ENCODE assay signal across 25 cellular contexts in the genomic region with DNA sequence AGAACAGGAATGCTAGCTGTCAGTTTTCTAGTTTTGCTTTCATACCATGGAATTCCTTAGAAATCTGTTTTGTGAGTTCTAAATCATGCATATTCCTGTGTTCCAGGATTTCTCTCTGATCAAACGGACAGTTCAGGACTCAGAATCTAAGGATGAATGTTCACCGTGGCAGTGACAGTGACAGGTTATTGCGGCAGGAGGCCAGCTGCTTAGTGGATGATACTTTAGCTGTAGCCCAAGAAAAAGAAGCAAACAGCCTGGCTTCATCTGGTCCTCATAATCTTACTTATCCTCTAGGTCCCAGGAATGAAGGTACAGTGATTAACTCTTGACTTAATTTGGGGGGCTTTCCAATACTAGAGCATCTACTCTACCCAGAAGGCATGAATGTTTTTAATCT. TPM values are rescaled to one million over a fixed set of nuclear protein-coding genes. Genes with fewer than 3 reads are reported as not detected.
"Had no signal": no experiment of that assay in that cellular context is flagged by ENCODE, and none has a peak within 500 bp of the region (broad histone marks: within the 10 kb centered on the region; RNA-seq: fewer than 3 reads in every experiment).

No MANE protein-coding gene starts in this region.

- H3K9ac ChIP-seq: neural progenitor cell had no signal

- H3K4me1 ChIP-seq: gastrocnemius medialis, neural progenitor cell, sigmoid colon, upper lobe of left lung had no signal

- H3K9me3 Mint-ChIP-seq: central memory CD8-positive, alpha-beta T cell; mesothelial cell of epicardium; naive thymus-derived CD8-positive, alpha-beta T cell had no signal

- H3K4me3 Mint-ChIP-seq: activated naive CD8-positive, alpha-beta T cell treated with anti-CD3 and anti-CD28 coated beads for 36 hours; central memory CD8-positive, alpha-beta T cell; mesothelial cell of epicardium; naive thymus-derived CD8-positive, alpha-beta T cell; neural progenitor cell had no signal

- H3K27ac Mint-ChIP-seq: activated naive CD8-positive, alpha-beta T cell treated with anti-CD3 and anti-CD28 coated beads for 36 hours; mesothelial cell of epicardium; neural progenitor cell had no signal

- H2AFZ ChIP-seq: neural progenitor cell had no signal

- H3K4me1 Mint-ChIP-seq: mesothelial cell of epicardium had no signal

- H3K27me3 Mint-ChIP-seq: activated naive CD8-positive, alpha-beta T cell treated with anti-CD3 and anti-CD28 coated beads for 36 hours; central memory CD8-positive, alpha-beta T cell; naive thymus-derived CD8-positive, alpha-beta T cell; progenitor cell of endocrine pancreas had no signal

- H3K27ac ChIP-seq: esophagus squamous epithelium, gastrocnemius medialis, left lung, neural progenitor cell, sigmoid colon, upper lobe of left lung had no signal

- H3K4me3 ChIP-seq: esophagus squamous epithelium, gastrocnemius medialis, left lung, lung, neural progenitor cell, sigmoid colon, smooth muscle cell, upper lobe of left lung had no signal

- H3K4me2 ChIP-seq: neural progenitor cell, smooth muscle cell had no signal

- H3K27me3 ChIP-seq: esophagus squamous epithelium, gastrocnemius medialis, left lung, neural progenitor cell, sigmoid colon, upper lobe of left lung had no signal

- ATAC-seq: gastrocnemius medialis; left lung; naive thymus-derived CD8-positive, alpha-beta T cell had no signal

- DNase-seq: activated CD4-positive, alpha-beta T cell treated with anti-CD3 and anti-CD28 coated beads, Interleukin-2, amount 50 U/mL, for 4 hours; activated naive CD8-positive, alpha-beta T cell treated with anti-CD3 and anti-CD28 coated beads for 36 hours; effector memory CD4-positive, alpha-beta T cell; esophagus squamous epithelium; gastrocnemius medialis; hippocampal formation; kidney glomerular epithelial cell; left lung; naive thymus-derived CD8-positive, alpha-beta T cell; retina; sigmoid colon; stimulated activated CD4-positive, alpha-beta T cell treated with anti-CD3 and anti-CD28 coated beads, Interleukin-2, amount 100 ng/mL, for 48 hours; stimulated activated CD8-positive, alpha-beta memory T cell treated with anti-CD3 and anti-CD28 coated beads, Interleukin-4, amount 100 ng/mL, for 48 hours; stimulated activated naive CD4-positive, alpha-beta T cell; T-helper 1 cell; upper lobe of left lung had no signal

- H3K9me3 ChIP-seq: esophagus squamous epithelium, gastrocnemius medialis, left lung, sigmoid colon, upper lobe of left lung had no signal

RNA-seq across cellular contexts. Expression of a gene that starts 27.3 kb away (rescaled TPM):
- total RNA-seq: endothelial cell of umbilical vein, esophagus squamous epithelium, gastrocnemius medialis, left lung, mesothelial cell of epicardium, osteocyte, progenitor cell of endocrine pancreas, sigmoid colon, smooth muscle cell, subcutaneous adipose tissue had no signal
- polyA plus RNA-seq: endothelial cell of umbilical vein; naive thymus-derived CD8-positive, alpha-beta T cell; sigmoid colon; smooth muscle cell had no signal
